Comparison of ENCODE assay signal across 1 cellular context in the genomic region with DNA sequence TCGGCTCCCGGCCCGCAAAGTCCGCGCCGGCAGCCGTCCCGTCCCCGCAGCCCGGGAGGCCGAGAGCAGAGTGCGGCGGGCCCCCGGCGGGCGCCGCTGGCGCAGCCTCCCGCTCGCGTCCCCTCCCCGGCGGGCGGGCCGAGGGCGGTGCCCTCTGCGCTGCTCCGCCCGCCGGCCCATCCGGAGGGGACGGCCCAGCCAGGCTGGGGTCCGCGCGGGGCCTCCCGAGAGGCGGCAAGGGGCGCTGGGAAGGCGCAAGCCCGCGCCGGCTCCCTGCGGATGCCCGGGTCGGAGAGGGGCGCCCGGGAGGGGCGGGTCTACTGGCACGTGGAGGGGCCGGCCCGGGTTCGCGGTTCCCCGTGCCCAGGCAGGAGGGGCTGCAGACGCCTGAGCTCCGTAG.
TF ChIP-seq lines count a peak whose summit lies in the region.

A gene (minus strand): TSS at position 74 of the 400 bp plus-strand sequence. CDS start 126 bp downstream, outside the sequence.
A gene (plus strand): TSS at position 179 of the 400 bp plus-strand sequence. CDS start 1,783 bp downstream, outside the sequence.

TF ChIP-seq in IMR-90, 13 proteins besides CTCF, POLR2A, EP300 and RAD21:
- TF ChIP-seq, protein P1, sequence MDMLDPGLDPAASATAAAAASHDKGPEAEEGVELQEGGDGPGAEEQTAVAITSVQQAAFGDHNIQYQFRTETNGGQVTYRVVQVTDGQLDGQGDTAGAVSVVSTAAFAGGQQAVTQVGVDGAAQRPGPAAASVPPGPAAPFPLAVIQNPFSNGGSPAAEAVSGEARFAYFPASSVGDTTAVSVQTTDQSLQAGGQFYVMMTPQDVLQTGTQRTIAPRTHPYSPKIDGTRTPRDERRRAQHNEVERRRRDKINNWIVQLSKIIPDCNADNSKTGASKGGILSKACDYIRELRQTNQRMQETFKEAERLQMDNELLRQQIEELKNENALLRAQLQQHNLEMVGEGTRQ (IDR thresholded peaks at IDR 0.05; ENCODE audit: low read depth, low read length), result no peak
- TF ChIP-seq SMC3 (IDR thresholded peaks at IDR 0.05; ENCODE audit: low read depth, low read length) (no peak), MAFK (IDR thresholded peaks at IDR 0.05; ENCODE audit: low read depth, low read length) (no peak), RFX5 (IDR thresholded peaks at IDR 0.05; ENCODE audit: low read depth, low read length) (no peak), RCOR1 (IDR thresholded peaks at IDR 0.05; ENCODE audit: insufficient replicate concordance, low read length) (no peak), CHD1 (IDR thresholded peaks at IDR 0.05; ENCODE audit: low read depth, low read length) (no peak), CEBPB (IDR thresholded peaks at IDR 0.05; ENCODE audit: low read depth, low read length) (no peak), BHLHE40 (IDR thresholded peaks at IDR 0.05; ENCODE audit: low read depth, low read length) (0 out of 2 replicates have a peak, but pooled peaks have one; percentile 3), MAZ (IDR thresholded peaks at IDR 0.05; ENCODE audit: borderline replicate concordance, low read depth, low read length) (peak; percentile 69; the same call in 1 of the 2 replicates), NFE2L2 (IDR thresholded peaks at IDR 0.05; ENCODE audit: low read depth, low read length) (no peak), MXI1 (IDR thresholded peaks at IDR 0.05; ENCODE audit: borderline replicate concordance, low read depth, low read length) (peak; percentile 78; the same call in 1 of the 2 replicates), FOS (IDR thresholded peaks at IDR 0.05; ENCODE audit: low read depth, low read length) (no peak)
- TF ChIP-seq, protein P2, sequence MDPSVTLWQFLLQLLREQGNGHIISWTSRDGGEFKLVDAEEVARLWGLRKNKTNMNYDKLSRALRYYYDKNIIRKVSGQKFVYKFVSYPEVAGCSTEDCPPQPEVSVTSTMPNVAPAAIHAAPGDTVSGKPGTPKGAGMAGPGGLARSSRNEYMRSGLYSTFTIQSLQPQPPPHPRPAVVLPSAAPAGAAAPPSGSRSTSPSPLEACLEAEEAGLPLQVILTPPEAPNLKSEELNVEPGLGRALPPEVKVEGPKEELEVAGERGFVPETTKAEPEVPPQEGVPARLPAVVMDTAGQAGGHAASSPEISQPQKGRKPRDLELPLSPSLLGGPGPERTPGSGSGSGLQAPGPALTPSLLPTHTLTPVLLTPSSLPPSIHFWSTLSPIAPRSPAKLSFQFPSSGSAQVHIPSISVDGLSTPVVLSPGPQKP (IDR thresholded peaks at IDR 0.05; ENCODE audit: borderline replicate concordance, low read depth, low read length), result no peak
